Comparison of ENCODE assay signal across 1 cellular context in genomic region chr7:30179016-30179436, GRCh38.
TF ChIP-seq lines count a peak whose summit lies in the region.

No MANE protein-coding gene starts in this region.

TF ChIP-seq in GM12878, 131 proteins besides CTCF, POLR2A, EP300 and RAD21 (continued from another document and continues in another):
- TF ChIP-seq, protein P1, sequence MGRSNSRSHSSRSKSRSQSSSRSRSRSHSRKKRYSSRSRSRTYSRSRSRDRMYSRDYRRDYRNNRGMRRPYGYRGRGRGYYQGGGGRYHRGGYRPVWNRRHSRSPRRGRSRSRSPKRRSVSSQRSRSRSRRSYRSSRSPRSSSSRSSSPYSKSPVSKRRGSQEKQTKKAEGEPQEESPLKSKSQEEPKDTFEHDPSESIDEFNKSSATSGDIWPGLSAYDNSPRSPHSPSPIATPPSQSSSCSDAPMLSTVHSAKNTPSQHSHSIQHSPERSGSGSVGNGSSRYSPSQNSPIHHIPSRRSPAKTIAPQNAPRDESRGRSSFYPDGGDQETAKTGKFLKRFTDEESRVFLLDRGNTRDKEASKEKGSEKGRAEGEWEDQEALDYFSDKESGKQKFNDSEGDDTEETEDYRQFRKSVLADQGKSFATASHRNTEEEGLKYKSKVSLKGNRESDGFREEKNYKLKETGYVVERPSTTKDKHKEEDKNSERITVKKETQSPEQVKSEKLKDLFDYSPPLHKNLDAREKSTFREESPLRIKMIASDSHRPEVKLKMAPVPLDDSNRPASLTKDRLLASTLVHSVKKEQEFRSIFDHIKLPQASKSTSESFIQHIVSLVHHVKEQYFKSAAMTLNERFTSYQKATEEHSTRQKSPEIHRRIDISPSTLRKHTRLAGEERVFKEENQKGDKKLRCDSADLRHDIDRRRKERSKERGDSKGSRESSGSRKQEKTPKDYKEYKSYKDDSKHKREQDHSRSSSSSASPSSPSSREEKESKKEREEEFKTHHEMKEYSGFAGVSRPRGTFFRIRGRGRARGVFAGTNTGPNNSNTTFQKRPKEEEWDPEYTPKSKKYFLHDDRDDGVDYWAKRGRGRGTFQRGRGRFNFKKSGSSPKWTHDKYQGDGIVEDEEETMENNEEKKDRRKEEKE (IDR thresholded peaks at IDR 0.05): no peak
- TF ChIP-seq CREB1 (IDR thresholded peaks at IDR 0.05; ENCODE audit: low read depth): no peak
- TF ChIP-seq LARP7 (IDR thresholded peaks at IDR 0.05): no peak
- TF ChIP-seq RUNX3 (IDR thresholded peaks at IDR 0.05; ENCODE audit: low read length): no peak
- TF ChIP-seq EZH2 (IDR thresholded peaks at IDR 0.05; ENCODE audit: borderline replicate concordance, control insufficient read depth, low read depth, low read length): no peak
- no peak for TF ChIP-seq CHD2 (IDR thresholded peaks at IDR 0.05; ENCODE audit: borderline replicate concordance, low read depth, low read length)
- TF ChIP-seq E2F8 (IDR thresholded peaks at IDR 0.05; ENCODE audit: low read depth, partially characterized antibody): no peak
- no peak for TF ChIP-seq ETV6 (conservative IDR thresholded peaks at IDR 0.05 in 1 of 2, IDR thresholded peaks at IDR 0.05 in 1 of 2; ENCODE audit: borderline replicate concordance in 1 of 2, low read depth in 1 of 2)
- TF ChIP-seq, protein P2, sequence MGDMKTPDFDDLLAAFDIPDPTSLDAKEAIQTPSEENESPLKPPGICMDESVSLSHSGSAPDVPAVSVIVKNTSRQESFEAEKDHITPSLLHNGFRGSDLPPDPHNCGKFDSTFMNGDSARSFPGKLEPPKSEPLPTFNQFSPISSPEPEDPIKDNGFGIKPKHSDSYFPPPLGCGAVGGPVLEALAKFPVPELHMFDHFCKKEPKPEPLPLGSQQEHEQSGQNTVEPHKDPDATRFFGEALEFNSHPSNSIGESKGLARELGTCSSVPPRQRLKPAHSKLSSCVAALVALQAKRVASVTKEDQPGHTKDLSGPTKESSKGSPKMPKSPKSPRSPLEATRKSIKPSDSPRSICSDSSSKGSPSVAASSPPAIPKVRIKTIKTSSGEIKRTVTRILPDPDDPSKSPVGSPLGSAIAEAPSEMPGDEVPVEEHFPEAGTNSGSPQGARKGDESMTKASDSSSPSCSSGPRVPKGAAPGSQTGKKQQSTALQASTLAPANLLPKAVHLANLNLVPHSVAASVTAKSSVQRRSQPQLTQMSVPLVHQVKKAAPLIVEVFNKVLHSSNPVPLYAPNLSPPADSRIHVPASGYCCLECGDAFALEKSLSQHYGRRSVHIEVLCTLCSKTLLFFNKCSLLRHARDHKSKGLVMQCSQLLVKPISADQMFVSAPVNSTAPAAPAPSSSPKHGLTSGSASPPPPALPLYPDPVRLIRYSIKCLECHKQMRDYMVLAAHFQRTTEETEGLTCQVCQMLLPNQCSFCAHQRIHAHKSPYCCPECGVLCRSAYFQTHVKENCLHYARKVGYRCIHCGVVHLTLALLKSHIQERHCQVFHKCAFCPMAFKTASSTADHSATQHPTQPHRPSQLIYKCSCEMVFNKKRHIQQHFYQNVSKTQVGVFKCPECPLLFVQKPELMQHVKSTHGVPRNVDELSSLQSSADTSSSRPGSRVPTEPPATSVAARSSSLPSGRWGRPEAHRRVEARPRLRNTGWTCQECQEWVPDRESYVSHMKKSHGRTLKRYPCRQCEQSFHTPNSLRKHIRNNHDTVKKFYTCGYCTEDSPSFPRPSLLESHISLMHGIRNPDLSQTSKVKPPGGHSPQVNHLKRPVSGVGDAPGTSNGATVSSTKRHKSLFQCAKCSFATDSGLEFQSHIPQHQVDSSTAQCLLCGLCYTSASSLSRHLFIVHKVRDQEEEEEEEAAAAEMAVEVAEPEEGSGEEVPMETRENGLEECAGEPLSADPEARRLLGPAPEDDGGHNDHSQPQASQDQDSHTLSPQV (IDR thresholded peaks at IDR 0.05): peak; percentile 90
- no peak for TF ChIP-seq WRNIP1 (IDR thresholded peaks at IDR 0.05; ENCODE audit: borderline replicate concordance, low read depth, low read length)
- no peak for TF ChIP-seq SP1 (IDR thresholded peaks at IDR 0.05; ENCODE audit: low read depth, low read length)
- no peak for TF ChIP-seq TAF1 (IDR thresholded peaks at IDR 0.05; ENCODE audit: borderline replicate concordance, low read depth, low read length)
- no peak for TF ChIP-seq PAX5 (IDR thresholded peaks at IDR 0.05; ENCODE audit: borderline replicate concordance, low read depth, low read length)
- no peak for TF ChIP-seq BRCA1 (IDR thresholded peaks at IDR 0.05; ENCODE audit: low read depth, low read length)
- TF ChIP-seq RELB (IDR thresholded peaks at IDR 0.05; ENCODE audit: low read depth): peak; percentile 36
- TF ChIP-seq POLR2AphosphoS2 (IDR thresholded peaks at IDR 0.05; ENCODE audit: low read depth, low read length): no peak
- TF ChIP-seq, protein P3, sequence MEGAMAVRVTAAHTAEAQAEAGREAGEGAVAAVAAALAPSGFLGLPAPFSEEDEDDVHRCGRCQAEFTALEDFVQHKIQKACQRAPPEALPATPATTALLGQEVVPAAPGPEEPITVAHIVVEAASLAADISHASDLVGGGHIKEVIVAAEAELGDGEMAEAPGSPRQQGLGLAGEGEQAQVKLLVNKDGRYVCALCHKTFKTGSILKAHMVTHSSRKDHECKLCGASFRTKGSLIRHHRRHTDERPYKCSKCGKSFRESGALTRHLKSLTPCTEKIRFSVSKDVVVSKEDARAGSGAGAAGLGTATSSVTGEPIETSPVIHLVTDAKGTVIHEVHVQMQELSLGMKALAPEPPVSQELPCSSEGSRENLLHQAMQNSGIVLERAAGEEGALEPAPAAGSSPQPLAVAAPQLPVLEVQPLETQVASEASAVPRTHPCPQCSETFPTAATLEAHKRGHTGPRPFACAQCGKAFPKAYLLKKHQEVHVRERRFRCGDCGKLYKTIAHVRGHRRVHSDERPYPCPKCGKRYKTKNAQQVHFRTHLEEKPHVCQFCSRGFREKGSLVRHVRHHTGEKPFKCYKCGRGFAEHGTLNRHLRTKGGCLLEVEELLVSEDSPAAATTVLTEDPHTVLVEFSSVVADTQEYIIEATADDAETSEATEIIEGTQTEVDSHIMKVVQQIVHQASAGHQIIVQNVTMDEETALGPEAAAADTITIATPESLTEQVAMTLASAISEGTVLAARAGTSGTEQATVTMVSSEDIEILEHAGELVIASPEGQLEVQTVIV (IDR thresholded peaks at IDR 0.05; ENCODE audit: borderline replicate concordance, partially characterized antibody): no peak
- no peak for TF ChIP-seq MTA3 (IDR thresholded peaks at IDR 0.05; ENCODE audit: borderline replicate concordance, low read length)
- no peak for TF ChIP-seq NR2C1 (IDR thresholded peaks at IDR 0.05)
- TF ChIP-seq SREBF2 (IDR thresholded peaks at IDR 0.05; ENCODE audit: low read length): no peak
- no peak for TF ChIP-seq CHD1 (IDR thresholded peaks at IDR 0.05; ENCODE audit: low read depth, low read length)
- TF ChIP-seq HCFC1 (IDR thresholded peaks at IDR 0.05; ENCODE audit: low read length): no peak; the same call in 1 of the 2 replicates
- 0 out of 2 replicates have a peak, but pooled peaks have one; percentile 25 for TF ChIP-seq EED (IDR thresholded peaks at IDR 0.05; ENCODE audit: low read depth)
- TF ChIP-seq POLR2AphosphoS5 (IDR thresholded peaks at IDR 0.05; ENCODE audit: low read length): no peak
- TF ChIP-seq MXI1 (IDR thresholded peaks at IDR 0.05; ENCODE audit: low read depth, low read length): no peak
- no peak for TF ChIP-seq SPI1 (IDR thresholded peaks at IDR 0.05; ENCODE audit: borderline replicate concordance, insufficient read depth, low read depth, low read length)
- TF ChIP-seq ZNF622 (IDR thresholded peaks at IDR 0.05): no peak
- TF ChIP-seq, protein P4, sequence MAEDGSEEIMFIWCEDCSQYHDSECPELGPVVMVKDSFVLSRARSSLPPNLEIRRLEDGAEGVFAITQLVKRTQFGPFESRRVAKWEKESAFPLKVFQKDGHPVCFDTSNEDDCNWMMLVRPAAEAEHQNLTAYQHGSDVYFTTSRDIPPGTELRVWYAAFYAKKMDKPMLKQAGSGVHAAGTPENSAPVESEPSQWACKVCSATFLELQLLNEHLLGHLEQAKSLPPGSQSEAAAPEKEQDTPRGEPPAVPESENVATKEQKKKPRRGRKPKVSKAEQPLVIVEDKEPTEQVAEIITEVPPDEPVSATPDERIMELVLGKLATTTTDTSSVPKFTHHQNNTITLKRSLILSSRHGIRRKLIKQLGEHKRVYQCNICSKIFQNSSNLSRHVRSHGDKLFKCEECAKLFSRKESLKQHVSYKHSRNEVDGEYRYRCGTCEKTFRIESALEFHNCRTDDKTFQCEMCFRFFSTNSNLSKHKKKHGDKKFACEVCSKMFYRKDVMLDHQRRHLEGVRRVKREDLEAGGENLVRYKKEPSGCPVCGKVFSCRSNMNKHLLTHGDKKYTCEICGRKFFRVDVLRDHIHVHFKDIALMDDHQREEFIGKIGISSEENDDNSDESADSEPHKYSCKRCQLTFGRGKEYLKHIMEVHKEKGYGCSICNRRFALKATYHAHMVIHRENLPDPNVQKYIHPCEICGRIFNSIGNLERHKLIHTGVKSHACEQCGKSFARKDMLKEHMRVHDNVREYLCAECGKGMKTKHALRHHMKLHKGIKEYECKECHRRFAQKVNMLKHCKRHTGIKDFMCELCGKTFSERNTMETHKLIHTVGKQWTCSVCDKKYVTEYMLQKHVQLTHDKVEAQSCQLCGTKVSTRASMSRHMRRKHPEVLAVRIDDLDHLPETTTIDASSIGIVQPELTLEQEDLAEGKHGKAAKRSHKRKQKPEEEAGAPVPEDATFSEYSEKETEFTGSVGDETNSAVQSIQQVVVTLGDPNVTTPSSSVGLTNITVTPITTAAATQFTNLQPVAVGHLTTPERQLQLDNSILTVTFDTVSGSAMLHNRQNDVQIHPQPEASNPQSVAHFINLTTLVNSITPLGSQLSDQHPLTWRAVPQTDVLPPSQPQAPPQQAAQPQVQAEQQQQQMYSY (CRISPR knock-in tag; IDR thresholded peaks at IDR 0.05): no peak
- 0 out of 2 replicates have a peak, but pooled peaks have one; percentile 62 for TF ChIP-seq ASH2L (IDR thresholded peaks at IDR 0.05; ENCODE audit: borderline replicate concordance, low read depth)
- no peak for TF ChIP-seq PAX8 (IDR thresholded peaks at IDR 0.05)
- no peak for TF ChIP-seq YBX1 (IDR thresholded peaks at IDR 0.05)
- TF ChIP-seq SMARCA5 (IDR thresholded peaks at IDR 0.05): no peak
- TF ChIP-seq HDGF (IDR thresholded peaks at IDR 0.05): no peak
- TF ChIP-seq, protein P5, sequence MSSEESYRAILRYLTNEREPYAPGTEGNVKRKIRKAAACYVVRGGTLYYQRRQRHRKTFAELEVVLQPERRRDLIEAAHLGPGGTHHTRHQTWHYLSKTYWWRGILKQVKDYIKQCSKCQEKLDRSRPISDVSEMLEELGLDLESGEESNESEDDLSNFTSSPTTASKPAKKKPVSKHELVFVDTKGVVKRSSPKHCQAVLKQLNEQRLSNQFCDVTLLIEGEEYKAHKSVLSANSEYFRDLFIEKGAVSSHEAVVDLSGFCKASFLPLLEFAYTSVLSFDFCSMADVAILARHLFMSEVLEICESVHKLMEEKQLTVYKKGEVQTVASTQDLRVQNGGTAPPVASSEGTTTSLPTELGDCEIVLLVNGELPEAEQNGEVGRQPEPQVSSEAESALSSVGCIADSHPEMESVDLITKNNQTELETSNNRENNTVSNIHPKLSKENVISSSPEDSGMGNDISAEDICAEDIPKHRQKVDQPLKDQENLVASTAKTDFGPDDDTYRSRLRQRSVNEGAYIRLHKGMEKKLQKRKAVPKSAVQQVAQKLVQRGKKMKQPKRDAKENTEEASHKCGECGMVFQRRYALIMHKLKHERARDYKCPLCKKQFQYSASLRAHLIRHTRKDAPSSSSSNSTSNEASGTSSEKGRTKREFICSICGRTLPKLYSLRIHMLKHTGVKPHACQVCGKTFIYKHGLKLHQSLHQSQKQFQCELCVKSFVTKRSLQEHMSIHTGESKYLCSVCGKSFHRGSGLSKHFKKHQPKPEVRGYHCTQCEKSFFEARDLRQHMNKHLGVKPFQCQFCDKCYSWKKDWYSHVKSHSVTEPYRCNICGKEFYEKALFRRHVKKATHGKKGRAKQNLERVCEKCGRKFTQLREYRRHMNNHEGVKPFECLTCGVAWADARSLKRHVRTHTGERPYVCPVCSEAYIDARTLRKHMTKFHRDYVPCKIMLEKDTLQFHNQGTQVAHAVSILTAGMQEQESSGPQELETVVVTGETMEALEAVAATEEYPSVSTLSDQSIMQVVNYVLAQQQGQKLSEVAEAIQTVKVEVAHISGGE (CRISPR knock-in tag; IDR thresholded peaks at IDR 0.05): no peak
- TF ChIP-seq, protein P6, sequence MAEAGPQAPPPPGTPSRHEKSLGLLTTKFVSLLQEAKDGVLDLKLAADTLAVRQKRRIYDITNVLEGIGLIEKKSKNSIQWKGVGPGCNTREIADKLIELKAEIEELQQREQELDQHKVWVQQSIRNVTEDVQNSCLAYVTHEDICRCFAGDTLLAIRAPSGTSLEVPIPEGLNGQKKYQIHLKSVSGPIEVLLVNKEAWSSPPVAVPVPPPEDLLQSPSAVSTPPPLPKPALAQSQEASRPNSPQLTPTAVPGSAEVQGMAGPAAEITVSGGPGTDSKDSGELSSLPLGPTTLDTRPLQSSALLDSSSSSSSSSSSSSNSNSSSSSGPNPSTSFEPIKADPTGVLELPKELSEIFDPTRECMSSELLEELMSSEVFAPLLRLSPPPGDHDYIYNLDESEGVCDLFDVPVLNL (IDR thresholded peaks at IDR 0.05; ENCODE audit: low read depth, low read length): no peak
